ENCODE assay signal across 8 cellular contexts in genomic region chr21:46183337-46183909, GRCh38. TPM values are rescaled to one million over a fixed set of nuclear protein-coding genes. Genes with fewer than 3 reads are reported as not detected.
DNase-seq lines count a peak whose midpoint lies in the region; ATAC-seq and TF ChIP-seq lines count a peak whose summit lies in the region.
"Not testable (repeated sequence)": the region's sequence is repeated elsewhere in the genome, so short reads cannot be mapped to it uniquely, and the experiment has no call there.

No MANE protein-coding gene starts in this region.

- H3K9me3 ChIP-seq in BLaER1 treated with 17β-estradiol and CSF1 and Interleukin-3, amounts not matched to agents 10 nM and 100 nM (replicated peaks in 1 of 11); HUES6 (ENCODE audit: control insufficient read depth, insufficient read depth, low read depth, low read length); SK-N-MC (ENCODE audit: low read depth, low read length); cardiac muscle cell (ENCODE audit: low read depth): not testable (repeated sequence)

- H3K4me2 ChIP-seq in BLaER1 treated with 17β-estradiol and CSF1 and Interleukin-3, amounts not matched to agents 10 nM and 100 nM, result peak overlapping the region; percentile 51 to 93 (median 86)

- peaks cover 9 to 23% (median 15%) of the 10 kb centered on the region in 10 experiments; a peak in 17 of 20 replicates for H3K4me1 ChIP-seq in BLaER1 treated with 17β-estradiol and CSF1 and Interleukin-3, amounts not matched to agents 10 nM and 100 nM
- H3K4me1 ChIP-seq in HUES6 (ENCODE audit: control insufficient read depth, insufficient read depth, low read length), result peaks cover 28% of the 10 kb centered on the region
- H3K4me1 ChIP-seq in cardiac muscle cell (ENCODE audit: low read depth), result not testable (repeated sequence)

- H3K27me3 Mint-ChIP-seq in activated T-cell treated with anti-CD3 and anti-CD28 coated beads, Interleukin-2, amount 50 U/mL, for 4 hours (ENCODE audit: low read depth); central memory CD8-positive, alpha-beta T cell; naive B cell: not testable (repeated sequence)

- peak overlapping the region; percentile 59 to 75 (median 70) for H3K4me3 ChIP-seq in BLaER1 treated with 17β-estradiol and CSF1 and Interleukin-3, amounts not matched to agents 10 nM and 100 nM
- H3K4me3 ChIP-seq in HUES6 (ENCODE audit: low read depth, low read length) (peak overlapping the region; percentile 93), SK-N-MC (peak overlapping the region; percentile 100), cardiac muscle cell (peak overlapping the region; percentile 94), skin epidermis (peak overlapping the region in 4 of 7 experiments; percentile 46 to 59 (median 49))

- H3K36me3 Mint-ChIP-seq in activated T-cell treated with anti-CD3 and anti-CD28 coated beads, Interleukin-2, amount 50 U/mL, for 4 hours (ENCODE audit: insufficient read depth); central memory CD8-positive, alpha-beta T cell (ENCODE audit: insufficient read depth); naive B cell: not testable (repeated sequence)

- H3K27me3 ChIP-seq in BLaER1 treated with 17β-estradiol and CSF1 and Interleukin-3, amounts not matched to agents 10 nM and 100 nM, result peaks cover 4 to 17% (median 10%) of the 10 kb centered on the region in 11 experiments; a peak in 14 of 22 replicates
- H3K27me3 ChIP-seq in HUES6 (ENCODE audit: control insufficient read depth, insufficient read depth, low read length); cardiac muscle cell: not testable (repeated sequence)

- not testable (repeated sequence) for H4K20me1 ChIP-seq in BLaER1 treated with 17β-estradiol and CSF1 and Interleukin-3, amounts not matched to agents 10 nM and 100 nM

- peaks cover 0 to 12% (median 0%) of the 10 kb centered on the region in 11 experiments; a peak in 1 of 22 replicates for H3K36me3 ChIP-seq in BLaER1 treated with 17β-estradiol and CSF1 and Interleukin-3, amounts not matched to agents 10 nM and 100 nM
- peaks cover 16% of the 10 kb centered on the region for H3K36me3 ChIP-seq in HUES6 (ENCODE audit: control insufficient read depth, insufficient read depth, low read length)
- not testable (repeated sequence) for H3K36me3 ChIP-seq in SK-N-MC (ENCODE audit: insufficient read depth, low read length); cardiac muscle cell

- H3K27ac ChIP-seq in BLaER1 treated with 17β-estradiol and CSF1 and Interleukin-3, amounts not matched to agents 10 nM and 100 nM; HUES6 (ENCODE audit: low read depth, low read length); SK-N-MC; cardiac muscle cell; skin epidermis: not testable (repeated sequence)

- H3K9ac ChIP-seq in BLaER1 treated with 17β-estradiol and CSF1 and Interleukin-3, amounts not matched to agents 10 nM and 100 nM, result peak overlapping the region; percentile 51 to 81 (median 66); a peak in 15 of 22 replicates
- not testable (repeated sequence) for H3K9ac ChIP-seq in HUES6 (ENCODE audit: low read length); SK-N-MC (ENCODE audit: insufficient read length)

- not testable (repeated sequence) for H3K27ac Mint-ChIP-seq in central memory CD8-positive, alpha-beta T cell (ENCODE audit: low read depth)
- H3K27ac Mint-ChIP-seq in naive B cell, result peak overlapping the region in 3 of 6 donors; percentile 36 to 81 (median 44)

- not testable (repeated sequence) for H3K4me1 Mint-ChIP-seq in activated T-cell treated with anti-CD3 and anti-CD28 coated beads, Interleukin-2, amount 50 U/mL, for 4 hours (ENCODE audit: low read depth); central memory CD8-positive, alpha-beta T cell; naive B cell

- not testable (repeated sequence) for TF ChIP-seq CTCF in cardiac muscle cell (IDR thresholded peaks at IDR 0.05; ENCODE audit: low read depth, low read length)

- H3K4me3 Mint-ChIP-seq in activated T-cell treated with anti-CD3 and anti-CD28 coated beads, Interleukin-2, amount 50 U/mL, for 4 hours, result peak overlapping the region; percentile 45
- H3K4me3 Mint-ChIP-seq in central memory CD8-positive, alpha-beta T cell, result peak overlapping the region; percentile 52
- H3K4me3 Mint-ChIP-seq in naive B cell, result peak overlapping the region in 7 of 8 donors; percentile 62 to 88 (median 73)

- not testable (repeated sequence) for H3K9me3 Mint-ChIP-seq in activated T-cell treated with anti-CD3 and anti-CD28 coated beads, Interleukin-2, amount 50 U/mL, for 4 hours; central memory CD8-positive, alpha-beta T cell; naive B cell

- not testable (repeated sequence) for ATAC-seq in activated T-cell treated with anti-CD3 and anti-CD28 coated beads, Interleukin-2, amount 50 U/mL, for 4 hours; central memory CD8-positive, alpha-beta T cell (replicated peaks; ENCODE audit: extremely low read depth, poor library complexity, severe bottlenecking); naive B cell (ENCODE audit: low read depth in 2 of 2)

- not testable (repeated sequence) for DNase-seq in SK-N-MC (ENCODE audit: low read depth, low spot score); activated T-cell treated with anti-CD3 and anti-CD28 coated beads, Interleukin-2, amount 50 U/mL, for 4 hours; central memory CD8-positive, alpha-beta T cell (ENCODE audit: low spot score in 2 of 2); cardiac muscle cell (ENCODE audit: low read depth in 1 of 2, low spot score in 1 of 2); naive B cell

RNA-seq across cellular contexts. Expression of gene SPATC1L, which starts 0.8 kb away (rescaled TPM):
- total RNA-seq in activated T-cell treated with anti-CD3 and anti-CD28 coated beads, Interleukin-2, amount 50 U/mL, for 4 hours, result 10 to 100 TPM in 2 of 3 donors, 1 to 10 TPM in 1; 6.8 to 17.5 (median 10.6) TPM
- 45.7 and 58.8 TPM in 2 replicates for total RNA-seq in cardiac muscle cell
- 63.0 and 69.2 TPM in 2 replicates for polyA plus RNA-seq in cardiac muscle cell
- polyA plus RNA-seq in naive B cell (ENCODE audit: low read depth in 6 of 6), result 10 to 100 TPM in 4 of 6 donors, 1 to 10 TPM in 2; 4.8 to 13.5 (median 10.7) TPM

RNA-seq across cellular contexts. Expression of gene FTCD, which starts 28.0 kb away (rescaled TPM):
- total RNA-seq in activated T-cell treated with anti-CD3 and anti-CD28 coated beads, Interleukin-2, amount 50 U/mL, for 4 hours, result under 1 TPM; 0.33 to 0.71 (median 0.40) TPM
- total RNA-seq in cardiac muscle cell, result 9.5 and 18.9 TPM in 2 replicates
- polyA plus RNA-seq in cardiac muscle cell, result 27.4 and 31.1 TPM in 2 replicates
- polyA plus RNA-seq in naive B cell (ENCODE audit: low read depth in 6 of 6), result not detected

RNA-seq across cellular contexts. Expression of gene LSS, which starts 45.2 kb away (rescaled TPM):
- total RNA-seq in activated T-cell treated with anti-CD3 and anti-CD28 coated beads, Interleukin-2, amount 50 U/mL, for 4 hours, result 10 to 100 TPM; 14.5 to 20.6 (median 17.2) TPM
- 86.9 and 191 TPM in 2 replicates for total RNA-seq in cardiac muscle cell
- polyA plus RNA-seq in cardiac muscle cell (56.2 and 112 TPM in 2 replicates), naive B cell (ENCODE audit: low read depth in 6 of 6) (10 to 100 TPM in 2 of 6 donors, 1 to 10 TPM in 4; 6.4 to 10.5 (median 8.9) TPM)

Comparison
In these comparisons a context has a peak if more than half of its experiments do, and no peak if none do; other contexts are left out.
1. H3K4me3 ChIP-seq: peak in every context shown above with its lines; median percentile 100 in SK-N-MC; 94 in cardiac muscle cell; 93 in HUES6; 70 in BLaER1 treated with 17β-estradiol and CSF1 and Interleukin-3, amounts not matched to agents 10 nM and 100 nM; 49 in skin epidermis.